In genomic region chr20:57770852-57771746, GRCh38 we compare ENCODE assay signal across 25 cellular contexts.
DNase-seq lines count a peak whose midpoint lies in the region; ATAC-seq, FAIRE-seq and TF ChIP-seq lines count a peak whose summit lies in the region.
"Had no signal": no experiment of that assay in that cellular context is flagged by ENCODE, and none has a peak within 500 bp of the region (broad histone marks: within the 10 kb centered on the region; RNA-seq: fewer than 3 reads in every experiment).

No MANE protein-coding gene starts in this region.

- DNase-seq in A549 (ENCODE audit: low read depth in 1 of 2, low spot score in 1 of 2) (no peak), H7 (peak; percentile 9), chondrocyte (ENCODE audit: low spot score) (peak; percentile 83), nephron progenitor cell (no peak), SKM-1 treated with dmso at 0.1 percent for 144 hours (lab: John Stamatoyannopoulos, UW; ENCODE audit: unreplicated experiment) (no peak), HPDE6-E6E7 (ENCODE audit: extremely low spot score) (no peak), right atrium auricular region (ENCODE audit: low spot score) (no peak)
- DNase-seq in stimulated activated naive B cell treated with anti-CD40 and anti-IgM and Interleukin-4, amounts not matched to agents 10 μg/mL and 1 μg/mL and 100 μg/mL, for 72 hours, result no peak
- DNase-seq: activated CD4-positive, alpha-beta T cell treated with anti-CD3 and anti-CD28 coated beads for 36 hours; activated CD8-positive, alpha-beta memory T cell treated with anti-CD3 and anti-CD28 coated beads for 24 hours; activated naive CD4-positive, alpha-beta T cell treated with anti-CD3 and anti-CD28 coated beads, Interleukin-2, amount 10 ng/mL, durations not matched to agents 7 days and 5 days; activated T-cell treated with anti-CD3 and anti-CD28 coated beads, Interleukin-2, amount 50 U/mL, for 48 hours; EL; kidney; MG63; NCI-H1417 treated with DMSO at 0.1 percent for 48 hours; NCI-H510A treated with DMSO at 0.1 percent for 48 hours; stimulated activated CD4-positive, alpha-beta T cell treated with anti-CD3 and anti-CD28 coated beads, Interleukin-2, amount 100 ng/mL, for 24 hours had no signal

- CTCF ChIA-PET in A549 (lab: Yijun Ruan, JAX), result interaction anchor here (0.6 to 2.8 kb wide), 9 partner anchors 9 to 414 kb away, joined by 3 to 9 read pairs (median 6); no protein-coding TSS in a partner anchor

- H3K36me3 Mint-ChIP-seq in chondrocyte (ENCODE audit: low read depth) (peaks cover 1% of the 10 kb centered on the region), nephron progenitor cell (ENCODE audit: low read depth) (no peaks in the 10 kb centered on the region)
- H3K36me3 Mint-ChIP-seq in stimulated activated naive B cell treated with anti-CD40 and anti-IgM and Interleukin-4, amounts not matched to agents 10 μg/mL and 1 μg/mL and 100 μg/mL, for 72 hours, result no peaks in the 10 kb centered on the region
- H3K36me3 Mint-ChIP-seq: activated naive CD4-positive, alpha-beta T cell treated with anti-CD3 and anti-CD28 coated beads, Interleukin-2, amount 10 ng/mL, durations not matched to agents 7 days and 5 days; CD14-positive monocyte had no signal

- WGBS in A549 (ENCODE audit: missing lambda C conversion rate), result 78% methylated on average over 12 of the region's 15 CpGs

- TF ChIP-seq CTCF in A549 (IDR thresholded peaks at IDR 0.05) (no peak), chondrocyte (IDR thresholded peaks at IDR 0.05) (no peak), nephron progenitor cell (IDR thresholded peaks at IDR 0.05) (no peak), right atrium auricular region (IDR thresholded peaks at IDR 0.05) (no peak)

- no peaks in the 10 kb centered on the region for H3K27me3 Mint-ChIP-seq in chondrocyte (ENCODE audit: low read depth)
- peaks cover 22% of the 10 kb centered on the region for H3K27me3 Mint-ChIP-seq in nephron progenitor cell (ENCODE audit: low read depth, poor library complexity)
- H3K27me3 Mint-ChIP-seq in stimulated activated naive B cell treated with anti-CD40 and anti-IgM and Interleukin-4, amounts not matched to agents 10 μg/mL and 1 μg/mL and 100 μg/mL, for 72 hours, result peaks cover 8 to 11% of the 10 kb centered on the region in 2 donors

- H3K4me1 ChIP-seq in A549 (peaks cover 54% of the 10 kb centered on the region), right atrium auricular region (no peaks in the 10 kb centered on the region)

- H3K4me3 ChIP-seq in A549 (no peak overlapping the region), H7 (ENCODE audit: insufficient read depth, low read depth, low read length) (no peak overlapping the region), right atrium auricular region (no peak overlapping the region)
- H3K4me3 ChIP-seq: cardiac muscle cell, MG63, SJSA1, skin epidermis had no signal

- no peak for TF ChIP-seq POLR2A in A549 (IDR thresholded peaks at IDR 0.05; ENCODE audit: low read length)

- no peak for ATAC-seq in A549
- no peak for ATAC-seq in stimulated activated naive B cell treated with anti-CD40 and anti-IgM and Interleukin-4, amounts not matched to agents 10 μg/mL and 1 μg/mL and 100 μg/mL, for 72 hours (replicated peaks)
- ATAC-seq: activated CD4-positive, alpha-beta T cell treated with anti-CD3 and anti-CD28 coated beads for 36 hours had no signal

- POLR2A ChIA-PET in A549 (lab: Yijun Ruan, JAX), result interaction anchor here (0.6 to 3.5 kb wide), 2 partner anchors 51 to 60 kb away, joined by 3 to 25 read pairs; partner anchors contain the start of gene PMEPA1

- peaks cover 13% of the 10 kb centered on the region for H3K9me3 ChIP-seq in A549
- H3K9me3 ChIP-seq in right atrium auricular region, result no peaks in the 10 kb centered on the region
- H3K9me3 ChIP-seq: MG63, SJSA1 had no signal

- peaks cover 57% of the 10 kb centered on the region for H3K4me1 Mint-ChIP-seq in chondrocyte (ENCODE audit: low read depth)
- peaks cover 16% of the 10 kb centered on the region for H3K4me1 Mint-ChIP-seq in nephron progenitor cell
- H3K4me1 Mint-ChIP-seq in stimulated activated naive B cell treated with anti-CD40 and anti-IgM and Interleukin-4, amounts not matched to agents 10 μg/mL and 1 μg/mL and 100 μg/mL, for 72 hours, result peaks cover 6 to 11% of the 10 kb centered on the region in 2 donors
- H3K4me1 Mint-ChIP-seq: activated naive CD4-positive, alpha-beta T cell treated with anti-CD3 and anti-CD28 coated beads, Interleukin-2, amount 10 ng/mL, durations not matched to agents 7 days and 5 days; CD14-positive monocyte had no signal

- H3K27me3 ChIP-seq in H7 (ENCODE audit: control insufficient read depth, insufficient read depth, low read length) (no peaks in the 10 kb centered on the region), right atrium auricular region (no peaks in the 10 kb centered on the region)
- H3K27me3 ChIP-seq: cardiac muscle cell, SJSA1 had no signal

- no peak for TF ChIP-seq RAD21 in A549 (conservative IDR thresholded peaks at IDR 0.05 in 1 of 2, IDR thresholded peaks at IDR 0.05 in 1 of 2)

- FAIRE-seq in A549 (lab: Jason Lieb, UNC), result no peak
- FAIRE-seq: endometrium, kidney, TTC549 had no signal

- H3K4me2 ChIP-seq in A549, result peak overlapping the region; percentile 95

- H3K27ac Mint-ChIP-seq in chondrocyte (ENCODE audit: unreplicated experiment), result peak overlapping the region; percentile 87
- H3K27ac Mint-ChIP-seq in nephron progenitor cell, result peak overlapping the region; percentile 20
- no peak overlapping the region for H3K27ac Mint-ChIP-seq in stimulated activated naive B cell treated with anti-CD40 and anti-IgM and Interleukin-4, amounts not matched to agents 10 μg/mL and 1 μg/mL and 100 μg/mL, for 72 hours
- H3K27ac Mint-ChIP-seq: activated CD4-positive, alpha-beta T cell treated with anti-CD3 and anti-CD28 coated beads for 36 hours; activated naive CD4-positive, alpha-beta T cell treated with anti-CD3 and anti-CD28 coated beads, Interleukin-2, amount 10 ng/mL, durations not matched to agents 7 days and 5 days; CD14-positive monocyte; dendritic cell treated with granulocyte-macrophage colony-stimulating factor and Interleukin-4, amounts not matched to agents 40 ng/mL and 50 ng/mL, for 4 days had no signal

- H3K4me3 Mint-ChIP-seq in chondrocyte (ENCODE audit: unreplicated experiment), result no peak overlapping the region
- H3K4me3 Mint-ChIP-seq in nephron progenitor cell, result no peak overlapping the region
- H3K4me3 Mint-ChIP-seq in stimulated activated naive B cell treated with anti-CD40 and anti-IgM and Interleukin-4, amounts not matched to agents 10 μg/mL and 1 μg/mL and 100 μg/mL, for 72 hours, result no peak overlapping the region
- H3K4me3 Mint-ChIP-seq: activated CD4-positive, alpha-beta T cell treated with anti-CD3 and anti-CD28 coated beads for 36 hours; activated naive CD4-positive, alpha-beta T cell treated with anti-CD3 and anti-CD28 coated beads, Interleukin-2, amount 10 ng/mL, durations not matched to agents 7 days and 5 days; CD14-positive monocyte; dendritic cell treated with granulocyte-macrophage colony-stimulating factor and Interleukin-4, amounts not matched to agents 40 ng/mL and 50 ng/mL, for 4 days had no signal

- H3K27ac ChIP-seq in A549, result peak overlapping the region; percentile 95 to 96
- no peak overlapping the region for H3K27ac ChIP-seq in right atrium auricular region
- H3K27ac ChIP-seq: cardiac muscle cell, SJSA1 had no signal

- H3K36me3 ChIP-seq in H7 (replicated peaks; ENCODE audit: control insufficient read depth, insufficient read depth, low read length) (no peaks in the 10 kb centered on the region), right atrium auricular region (no peaks in the 10 kb centered on the region)
- H3K36me3 ChIP-seq: cardiac muscle cell, MG63, SJSA1 had no signal

- no peak for TF ChIP-seq EP300 in A549 (IDR thresholded peaks at IDR 0.05)

- H3K9me3 Mint-ChIP-seq in chondrocyte (ENCODE audit: low read depth), result peaks cover 6% of the 10 kb centered on the region
- H3K9me3 Mint-ChIP-seq in nephron progenitor cell, result no peaks in the 10 kb centered on the region
- H3K9me3 Mint-ChIP-seq in stimulated activated naive B cell treated with anti-CD40 and anti-IgM and Interleukin-4, amounts not matched to agents 10 μg/mL and 1 μg/mL and 100 μg/mL, for 72 hours, result no peaks in the 10 kb centered on the region
- H3K9me3 Mint-ChIP-seq: activated naive CD4-positive, alpha-beta T cell treated with anti-CD3 and anti-CD28 coated beads, Interleukin-2, amount 10 ng/mL, durations not matched to agents 7 days and 5 days; dendritic cell treated with granulocyte-macrophage colony-stimulating factor and Interleukin-4, amounts not matched to agents 40 ng/mL and 50 ng/mL, for 4 days had no signal

TF ChIP-seq in A549, 52 proteins besides CTCF, POLR2A, EP300 and RAD21:
- TF ChIP-seq, protein P1, sequence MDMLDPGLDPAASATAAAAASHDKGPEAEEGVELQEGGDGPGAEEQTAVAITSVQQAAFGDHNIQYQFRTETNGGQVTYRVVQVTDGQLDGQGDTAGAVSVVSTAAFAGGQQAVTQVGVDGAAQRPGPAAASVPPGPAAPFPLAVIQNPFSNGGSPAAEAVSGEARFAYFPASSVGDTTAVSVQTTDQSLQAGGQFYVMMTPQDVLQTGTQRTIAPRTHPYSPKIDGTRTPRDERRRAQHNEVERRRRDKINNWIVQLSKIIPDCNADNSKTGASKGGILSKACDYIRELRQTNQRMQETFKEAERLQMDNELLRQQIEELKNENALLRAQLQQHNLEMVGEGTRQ (IDR thresholded peaks at IDR 0.05), result no peak
- TF ChIP-seq CEBPB (IDR thresholded peaks at IDR 0.05) (peak in 1 of 2 experiments; percentile 28; a peak in 1 of 4 replicates), CBX2 (IDR thresholded peaks at IDR 0.05; ENCODE audit: borderline replicate concordance, low read depth) (no peak), GATA3 (IDR thresholded peaks at IDR 0.05; ENCODE audit: borderline replicate concordance) (no peak), PHF8 (IDR thresholded peaks at IDR 0.05; ENCODE audit: borderline replicate concordance, low read depth) (no peak), E2F6 (IDR thresholded peaks at IDR 0.05; ENCODE audit: borderline replicate concordance, low read depth) (no peak), KDM1A (IDR thresholded peaks at IDR 0.05; ENCODE audit: low read depth) (no peak)
TF ChIP-seq in A549: peak in this region for 1.

Comparison
In these comparisons a context has a peak if more than half of its experiments do, and no peak if none do; other contexts are left out.
1. DNase-seq: peak in H7 (single experiment) and chondrocyte (single experiment); none in A549 (0 of 2), nephron progenitor cell (single experiment), SKM-1 treated with dmso at 0.1 percent for 144 hours (single experiment), stimulated activated naive B cell treated with anti-CD40 and anti-IgM and Interleukin-4, amounts not matched to agents 10 μg/mL and 1 μg/mL and 100 μg/mL, for 72 hours (single experiment), HPDE6-E6E7 (single experiment) and right atrium auricular region (single experiment).
2. H3K27ac ChIP-seq: peak in A549 (2 of 2); none in right atrium auricular region (0 of 2).